ENCODE assay signal across 1 cellular context in the genomic region with DNA sequence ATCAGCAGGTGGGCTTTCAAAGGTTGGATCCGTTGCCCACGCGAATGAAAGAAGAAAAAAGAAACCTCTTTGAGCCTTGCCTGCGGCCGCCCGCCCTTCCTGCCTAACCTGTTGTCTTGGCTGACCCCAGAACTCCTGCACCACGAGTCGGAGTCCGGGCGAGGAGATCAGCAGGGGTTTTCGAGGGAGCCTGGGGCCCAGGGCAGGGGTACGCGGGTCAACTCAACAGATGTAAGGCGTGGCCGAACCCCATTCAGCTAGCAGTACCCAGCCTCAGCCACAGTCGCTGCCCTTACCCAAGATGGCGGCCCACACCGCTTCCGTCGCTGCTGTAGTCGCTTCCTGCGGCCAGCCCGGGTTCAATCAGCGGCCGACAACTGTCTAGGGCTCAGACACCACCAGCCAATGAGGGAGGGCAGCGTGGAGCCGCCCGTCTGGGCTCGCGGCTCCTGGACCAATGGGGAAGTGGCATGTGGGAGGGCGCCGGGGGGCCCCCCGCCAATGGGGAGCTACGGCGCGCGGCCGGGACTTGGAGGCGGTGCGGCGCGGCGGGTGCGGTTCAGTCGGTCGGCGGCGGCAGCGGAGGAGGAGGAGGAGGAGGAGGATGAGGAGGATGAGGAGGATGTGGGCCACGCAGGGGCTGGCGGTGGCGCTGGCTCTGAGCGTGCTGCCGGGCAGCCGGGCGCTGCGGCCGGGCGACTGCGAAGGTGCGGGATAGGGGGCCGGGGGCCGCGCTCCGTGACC.
TF ChIP-seq lines count a peak whose summit lies in the region.

A gene (plus strand): TSS at position 562 of the 744 bp plus-strand sequence. CDS start 52 bp downstream, at position 614.

TF ChIP-seq in HepG2, 621 proteins besides CTCF, POLR2A, EP300 and RAD21 (continued from another document and continues in another):
- TF ChIP-seq, protein P1, sequence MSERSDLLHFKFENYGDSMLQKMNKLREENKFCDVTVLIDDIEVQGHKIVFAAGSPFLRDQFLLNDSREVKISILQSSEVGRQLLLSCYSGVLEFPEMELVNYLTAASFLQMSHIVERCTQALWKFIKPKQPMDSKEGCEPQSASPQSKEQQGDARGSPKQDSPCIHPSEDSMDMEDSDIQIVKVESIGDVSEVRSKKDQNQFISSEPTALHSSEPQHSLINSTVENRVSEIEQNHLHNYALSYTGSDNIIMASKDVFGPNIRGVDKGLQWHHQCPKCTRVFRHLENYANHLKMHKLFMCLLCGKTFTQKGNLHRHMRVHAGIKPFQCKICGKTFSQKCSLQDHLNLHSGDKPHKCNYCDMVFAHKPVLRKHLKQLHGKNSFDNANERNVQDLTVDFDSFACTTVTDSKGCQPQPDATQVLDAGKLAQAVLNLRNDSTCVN (CRISPR knock-in tag; IDR thresholded peaks at IDR 0.05; ENCODE audit: borderline replicate concordance): no peak; the same call in 1 of the 2 replicates
- TF ChIP-seq IKZF4 (CRISPR knock-in tag; IDR thresholded peaks at IDR 0.05; ENCODE audit: borderline replicate concordance, low read depth, not compliant biosample characterization): peak; percentile 81
- TF ChIP-seq ISL2 (CRISPR knock-in tag; IDR thresholded peaks at IDR 0.05): no peak
- TF ChIP-seq ZNF746 (CRISPR knock-in tag; IDR thresholded peaks at IDR 0.05): no peak
- TF ChIP-seq ZNF34 (CRISPR knock-in tag; IDR thresholded peaks at IDR 0.05; ENCODE audit: borderline replicate concordance): 0 out of 2 replicates have a peak, but pooled peaks have one; percentile 63
- TF ChIP-seq, protein P2, sequence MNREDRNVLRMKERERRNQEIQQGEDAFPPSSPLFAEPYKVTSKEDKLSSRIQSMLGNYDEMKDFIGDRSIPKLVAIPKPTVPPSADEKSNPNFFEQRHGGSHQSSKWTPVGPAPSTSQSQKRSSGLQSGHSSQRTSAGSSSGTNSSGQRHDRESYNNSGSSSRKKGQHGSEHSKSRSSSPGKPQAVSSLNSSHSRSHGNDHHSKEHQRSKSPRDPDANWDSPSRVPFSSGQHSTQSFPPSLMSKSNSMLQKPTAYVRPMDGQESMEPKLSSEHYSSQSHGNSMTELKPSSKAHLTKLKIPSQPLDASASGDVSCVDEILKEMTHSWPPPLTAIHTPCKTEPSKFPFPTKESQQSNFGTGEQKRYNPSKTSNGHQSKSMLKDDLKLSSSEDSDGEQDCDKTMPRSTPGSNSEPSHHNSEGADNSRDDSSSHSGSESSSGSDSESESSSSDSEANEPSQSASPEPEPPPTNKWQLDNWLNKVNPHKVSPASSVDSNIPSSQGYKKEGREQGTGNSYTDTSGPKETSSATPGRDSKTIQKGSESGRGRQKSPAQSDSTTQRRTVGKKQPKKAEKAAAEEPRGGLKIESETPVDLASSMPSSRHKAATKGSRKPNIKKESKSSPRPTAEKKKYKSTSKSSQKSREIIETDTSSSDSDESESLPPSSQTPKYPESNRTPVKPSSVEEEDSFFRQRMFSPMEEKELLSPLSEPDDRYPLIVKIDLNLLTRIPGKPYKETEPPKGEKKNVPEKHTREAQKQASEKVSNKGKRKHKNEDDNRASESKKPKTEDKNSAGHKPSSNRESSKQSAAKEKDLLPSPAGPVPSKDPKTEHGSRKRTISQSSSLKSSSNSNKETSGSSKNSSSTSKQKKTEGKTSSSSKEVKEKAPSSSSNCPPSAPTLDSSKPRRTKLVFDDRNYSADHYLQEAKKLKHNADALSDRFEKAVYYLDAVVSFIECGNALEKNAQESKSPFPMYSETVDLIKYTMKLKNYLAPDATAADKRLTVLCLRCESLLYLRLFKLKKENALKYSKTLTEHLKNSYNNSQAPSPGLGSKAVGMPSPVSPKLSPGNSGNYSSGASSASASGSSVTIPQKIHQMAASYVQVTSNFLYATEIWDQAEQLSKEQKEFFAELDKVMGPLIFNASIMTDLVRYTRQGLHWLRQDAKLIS (CRISPR knock-in tag; IDR thresholded peaks at IDR 0.05): 0 out of 2 replicates have a peak, but pooled peaks have one; percentile 53
- peak; percentile 35 for TF ChIP-seq ATF7-NPFF (CRISPR knock-in tag; IDR thresholded peaks at IDR 0.05; ENCODE audit: low read depth)
- no peak for TF ChIP-seq ZNF12 (CRISPR knock-in tag; IDR thresholded peaks at IDR 0.05)
- TF ChIP-seq, protein P3, sequence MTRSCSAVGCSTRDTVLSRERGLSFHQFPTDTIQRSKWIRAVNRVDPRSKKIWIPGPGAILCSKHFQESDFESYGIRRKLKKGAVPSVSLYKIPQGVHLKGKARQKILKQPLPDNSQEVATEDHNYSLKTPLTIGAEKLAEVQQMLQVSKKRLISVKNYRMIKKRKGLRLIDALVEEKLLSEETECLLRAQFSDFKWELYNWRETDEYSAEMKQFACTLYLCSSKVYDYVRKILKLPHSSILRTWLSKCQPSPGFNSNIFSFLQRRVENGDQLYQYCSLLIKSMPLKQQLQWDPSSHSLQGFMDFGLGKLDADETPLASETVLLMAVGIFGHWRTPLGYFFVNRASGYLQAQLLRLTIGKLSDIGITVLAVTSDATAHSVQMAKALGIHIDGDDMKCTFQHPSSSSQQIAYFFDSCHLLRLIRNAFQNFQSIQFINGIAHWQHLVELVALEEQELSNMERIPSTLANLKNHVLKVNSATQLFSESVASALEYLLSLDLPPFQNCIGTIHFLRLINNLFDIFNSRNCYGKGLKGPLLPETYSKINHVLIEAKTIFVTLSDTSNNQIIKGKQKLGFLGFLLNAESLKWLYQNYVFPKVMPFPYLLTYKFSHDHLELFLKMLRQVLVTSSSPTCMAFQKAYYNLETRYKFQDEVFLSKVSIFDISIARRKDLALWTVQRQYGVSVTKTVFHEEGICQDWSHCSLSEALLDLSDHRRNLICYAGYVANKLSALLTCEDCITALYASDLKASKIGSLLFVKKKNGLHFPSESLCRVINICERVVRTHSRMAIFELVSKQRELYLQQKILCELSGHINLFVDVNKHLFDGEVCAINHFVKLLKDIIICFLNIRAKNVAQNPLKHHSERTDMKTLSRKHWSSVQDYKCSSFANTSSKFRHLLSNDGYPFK (CRISPR knock-in tag; IDR thresholded peaks at IDR 0.05; ENCODE audit: borderline replicate concordance): peak; percentile 96; the same call in 1 of the 2 replicates
- TF ChIP-seq, protein P4, sequence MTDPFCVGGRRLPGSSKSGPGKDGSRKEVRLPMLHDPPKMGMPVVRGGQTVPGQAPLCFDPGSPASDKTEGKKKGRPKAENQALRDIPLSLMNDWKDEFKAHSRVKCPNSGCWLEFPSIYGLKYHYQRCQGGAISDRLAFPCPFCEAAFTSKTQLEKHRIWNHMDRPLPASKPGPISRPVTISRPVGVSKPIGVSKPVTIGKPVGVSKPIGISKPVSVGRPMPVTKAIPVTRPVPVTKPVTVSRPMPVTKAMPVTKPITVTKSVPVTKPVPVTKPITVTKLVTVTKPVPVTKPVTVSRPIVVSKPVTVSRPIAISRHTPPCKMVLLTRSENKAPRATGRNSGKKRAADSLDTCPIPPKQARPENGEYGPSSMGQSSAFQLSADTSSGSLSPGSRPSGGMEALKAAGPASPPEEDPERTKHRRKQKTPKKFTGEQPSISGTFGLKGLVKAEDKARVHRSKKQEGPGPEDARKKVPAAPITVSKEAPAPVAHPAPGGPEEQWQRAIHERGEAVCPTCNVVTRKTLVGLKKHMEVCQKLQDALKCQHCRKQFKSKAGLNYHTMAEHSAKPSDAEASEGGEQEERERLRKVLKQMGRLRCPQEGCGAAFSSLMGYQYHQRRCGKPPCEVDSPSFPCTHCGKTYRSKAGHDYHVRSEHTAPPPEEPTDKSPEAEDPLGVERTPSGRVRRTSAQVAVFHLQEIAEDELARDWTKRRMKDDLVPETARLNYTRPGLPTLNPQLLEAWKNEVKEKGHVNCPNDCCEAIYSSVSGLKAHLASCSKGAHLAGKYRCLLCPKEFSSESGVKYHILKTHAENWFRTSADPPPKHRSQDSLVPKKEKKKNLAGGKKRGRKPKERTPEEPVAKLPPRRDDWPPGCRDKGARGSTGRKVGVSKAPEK (CRISPR knock-in tag; IDR thresholded peaks at IDR 0.05; ENCODE audit: borderline replicate concordance): no peak
- peak; percentile 79; the same call in 1 of the 2 replicates for TF ChIP-seq ZFYVE20 (CRISPR knock-in tag; IDR thresholded peaks at IDR 0.05; ENCODE audit: borderline replicate concordance, low read depth)
- peak; percentile 98 for TF ChIP-seq HOXA3 (CRISPR knock-in tag; IDR thresholded peaks at IDR 0.05)
- TF ChIP-seq, protein P5, sequence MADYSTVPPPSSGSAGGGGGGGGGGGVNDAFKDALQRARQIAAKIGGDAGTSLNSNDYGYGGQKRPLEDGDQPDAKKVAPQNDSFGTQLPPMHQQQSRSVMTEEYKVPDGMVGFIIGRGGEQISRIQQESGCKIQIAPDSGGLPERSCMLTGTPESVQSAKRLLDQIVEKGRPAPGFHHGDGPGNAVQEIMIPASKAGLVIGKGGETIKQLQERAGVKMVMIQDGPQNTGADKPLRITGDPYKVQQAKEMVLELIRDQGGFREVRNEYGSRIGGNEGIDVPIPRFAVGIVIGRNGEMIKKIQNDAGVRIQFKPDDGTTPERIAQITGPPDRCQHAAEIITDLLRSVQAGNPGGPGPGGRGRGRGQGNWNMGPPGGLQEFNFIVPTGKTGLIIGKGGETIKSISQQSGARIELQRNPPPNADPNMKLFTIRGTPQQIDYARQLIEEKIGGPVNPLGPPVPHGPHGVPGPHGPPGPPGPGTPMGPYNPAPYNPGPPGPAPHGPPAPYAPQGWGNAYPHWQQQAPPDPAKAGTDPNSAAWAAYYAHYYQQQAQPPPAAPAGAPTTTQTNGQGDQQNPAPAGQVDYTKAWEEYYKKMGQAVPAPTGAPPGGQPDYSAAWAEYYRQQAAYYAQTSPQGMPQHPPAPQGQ (CRISPR knock-in tag; IDR thresholded peaks at IDR 0.05; ENCODE audit: borderline replicate concordance): no peak
- TF ChIP-seq, protein P6, sequence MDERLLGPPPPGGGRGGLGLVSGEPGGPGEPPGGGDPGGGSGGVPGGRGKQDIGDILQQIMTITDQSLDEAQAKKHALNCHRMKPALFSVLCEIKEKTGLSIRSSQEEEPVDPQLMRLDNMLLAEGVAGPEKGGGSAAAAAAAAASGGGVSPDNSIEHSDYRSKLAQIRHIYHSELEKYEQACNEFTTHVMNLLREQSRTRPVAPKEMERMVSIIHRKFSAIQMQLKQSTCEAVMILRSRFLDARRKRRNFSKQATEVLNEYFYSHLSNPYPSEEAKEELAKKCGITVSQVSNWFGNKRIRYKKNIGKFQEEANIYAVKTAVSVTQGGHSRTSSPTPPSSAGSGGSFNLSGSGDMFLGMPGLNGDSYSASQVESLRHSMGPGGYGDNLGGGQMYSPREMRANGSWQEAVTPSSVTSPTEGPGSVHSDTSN (CRISPR knock-in tag; IDR thresholded peaks at IDR 0.05): no peak
- no peak for TF ChIP-seq ZSCAN12 (CRISPR knock-in tag; IDR thresholded peaks at IDR 0.05)
- no peak for TF ChIP-seq EED (CRISPR knock-in tag; IDR thresholded peaks at IDR 0.05)
- TF ChIP-seq ZNF329 (CRISPR knock-in tag; IDR thresholded peaks at IDR 0.05; ENCODE audit: low read depth): no peak
- TF ChIP-seq SATB2 (CRISPR knock-in tag; IDR thresholded peaks at IDR 0.05): no peak
- TF ChIP-seq BRD4 (CRISPR knock-in tag; IDR thresholded peaks at IDR 0.05): peak; percentile 96
- TF ChIP-seq CCAR2 (optimal IDR thresholded peaks at IDR 0.05; ENCODE audit: low read depth, low read length): no peak
- TF ChIP-seq ZNF607 (CRISPR knock-in tag; IDR thresholded peaks at IDR 0.05; ENCODE audit: borderline replicate concordance): no peak
- TF ChIP-seq KLF11 (CRISPR knock-in tag; IDR thresholded peaks at IDR 0.05): 0 out of 2 replicates have a peak, but pooled peaks have one; percentile 20
- no peak for TF ChIP-seq ZNF616 (CRISPR knock-in tag; IDR thresholded peaks at IDR 0.05; ENCODE audit: low read depth)
- no peak for TF ChIP-seq PRPF4 (IDR thresholded peaks at IDR 0.05; ENCODE audit: low read depth, low read length, poor library complexity, severe bottlenecking)
- TF ChIP-seq KLF9 (CRISPR knock-in tag; IDR thresholded peaks at IDR 0.05; ENCODE audit: low read depth): no peak
- TF ChIP-seq, protein P7, sequence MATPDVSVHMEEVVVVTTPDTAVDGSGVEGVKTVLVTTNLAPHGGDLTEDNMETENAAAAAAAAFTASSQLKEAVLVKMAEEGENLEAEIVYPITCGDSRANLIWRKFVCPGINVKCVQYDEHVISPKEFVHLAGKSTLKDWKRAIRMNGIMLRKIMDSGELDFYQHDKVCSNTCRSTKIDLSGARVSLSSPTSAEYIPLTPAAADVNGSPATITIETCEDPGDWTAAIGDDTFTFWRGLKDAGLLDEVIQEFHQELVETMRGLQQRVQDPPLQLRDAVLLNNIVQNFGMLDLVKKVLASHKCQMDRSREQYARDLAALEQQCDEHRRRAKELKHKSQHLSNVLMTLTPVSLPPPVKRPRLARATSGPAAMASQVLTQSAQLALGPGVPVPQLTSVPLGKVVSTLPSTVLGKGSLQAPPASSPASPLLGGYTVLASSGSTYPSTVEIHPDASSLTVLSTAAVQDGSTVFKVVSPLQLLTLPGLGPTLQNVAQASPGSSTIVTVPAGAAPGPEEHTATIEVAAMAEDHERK (CRISPR knock-in tag; IDR thresholded peaks at IDR 0.05; ENCODE audit: low read depth): peak; percentile 69
- TF ChIP-seq, protein P8, sequence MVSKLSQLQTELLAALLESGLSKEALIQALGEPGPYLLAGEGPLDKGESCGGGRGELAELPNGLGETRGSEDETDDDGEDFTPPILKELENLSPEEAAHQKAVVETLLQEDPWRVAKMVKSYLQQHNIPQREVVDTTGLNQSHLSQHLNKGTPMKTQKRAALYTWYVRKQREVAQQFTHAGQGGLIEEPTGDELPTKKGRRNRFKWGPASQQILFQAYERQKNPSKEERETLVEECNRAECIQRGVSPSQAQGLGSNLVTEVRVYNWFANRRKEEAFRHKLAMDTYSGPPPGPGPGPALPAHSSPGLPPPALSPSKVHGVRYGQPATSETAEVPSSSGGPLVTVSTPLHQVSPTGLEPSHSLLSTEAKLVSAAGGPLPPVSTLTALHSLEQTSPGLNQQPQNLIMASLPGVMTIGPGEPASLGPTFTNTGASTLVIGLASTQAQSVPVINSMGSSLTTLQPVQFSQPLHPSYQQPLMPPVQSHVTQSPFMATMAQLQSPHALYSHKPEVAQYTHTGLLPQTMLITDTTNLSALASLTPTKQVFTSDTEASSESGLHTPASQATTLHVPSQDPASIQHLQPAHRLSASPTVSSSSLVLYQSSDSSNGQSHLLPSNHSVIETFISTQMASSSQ (IDR thresholded peaks at IDR 0.05; ENCODE audit: low read depth): no peak
- TF ChIP-seq, protein P8 (CRISPR knock-in tag; IDR thresholded peaks at IDR 0.05; ENCODE audit: borderline replicate concordance): peak; percentile 67; the same call in 1 of the 2 replicates
- peak; percentile 99 for TF ChIP-seq HNRNPK (IDR thresholded peaks at IDR 0.05; ENCODE audit: low read depth, low read length, poor library complexity, severe bottlenecking)
- 0 out of 2 replicates have a peak, but pooled peaks have one; percentile 45 for TF ChIP-seq ZNF605 (CRISPR knock-in tag; IDR thresholded peaks at IDR 0.05)
- TF ChIP-seq, protein P9, sequence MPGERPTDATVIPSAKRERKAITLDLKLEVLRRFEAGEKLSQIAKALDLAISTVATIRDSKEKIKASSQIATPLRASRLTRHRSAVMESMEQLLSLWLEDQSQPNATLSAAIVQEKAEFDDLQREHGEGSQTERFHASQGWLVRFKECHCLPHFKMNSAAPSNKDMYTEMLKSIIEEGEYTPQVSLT (CRISPR knock-in tag; IDR thresholded peaks at IDR 0.05; ENCODE audit: borderline replicate concordance, low read depth): no peak
- no peak for TF ChIP-seq ZNF780A (CRISPR knock-in tag; IDR thresholded peaks at IDR 0.05)
